11 cellular contexts compared by ENCODE assay signal in genomic region chr12:53234236-53234635, GRCh38. TPM values are rescaled to one million over a fixed set of nuclear protein-coding genes. Genes with fewer than 3 reads are reported as not detected.
DNase-seq lines count a peak whose midpoint lies in the region; ATAC-seq and TF ChIP-seq lines count a peak whose summit lies in the region.
"Had no signal": no experiment of that assay in that cellular context is flagged by ENCODE, and none has a peak within 500 bp of the region (broad histone marks: within the 10 kb centered on the region; RNA-seq: fewer than 3 reads in every experiment).

No MANE protein-coding gene starts in this region.

- no peak overlapping the region for H2AK5ac ChIP-seq in mesendoderm (ENCODE audit: low read length)

- CTCF ChIA-PET in HCT116 (lab: Charles Lee) = interaction anchor here (1.4 kb wide), 1 partner anchor 20 kb away, joined by 5 read pairs; no protein-coding TSS in a partner anchor

- peaks cover 8% of the 10 kb centered on the region for H3K79me1 ChIP-seq in mesendoderm (ENCODE audit: low read length)

- H3K36me3 ChIP-seq in HCT116 (ENCODE audit: control insufficient read depth in 1 of 2, insufficient read depth in 2 of 2, low read length in 2 of 2) (no peaks in the 10 kb centered on the region), mesendoderm (ENCODE audit: control insufficient read depth, insufficient read depth, low read length) (no peaks in the 10 kb centered on the region), gastrocnemius medialis (no peaks in the 10 kb centered on the region)
- H3K36me3 ChIP-seq: HAP-1 had no signal

- TF ChIP-seq CTCF in 22Rv1 (IDR thresholded peaks at IDR 0.05) (no peak), HCT116 (IDR thresholded peaks at IDR 0.05 in 2 of 3, conservative IDR thresholded peaks at IDR 0.05 in 1 of 3; ENCODE audit: borderline replicate concordance in 1 of 3, insufficient read depth in 1 of 3, low read depth in 2 of 3, low read length in 2 of 3) (no peak), gastrocnemius medialis (IDR thresholded peaks at IDR 0.05 in 4 of 5, conservative IDR thresholded peaks at IDR 0.05 in 1 of 5) (no peak)

- H3K4ac ChIP-seq in mesendoderm (ENCODE audit: low read depth, low read length) = peak overlapping the region; percentile 18

- H3K4me3 ChIP-seq in HCT116 (replicated peaks in 1 of 2; ENCODE audit: low read depth in 1 of 2, low read length in 2 of 2) (peak overlapping the region in 1 of 2 experiments; percentile 17; a peak in 1 of 4 replicates), mesendoderm (ENCODE audit: low read length) (no peak overlapping the region), gastrocnemius medialis (no peak overlapping the region)
- H3K4me3 ChIP-seq: HAP-1 had no signal

- H3K9ac ChIP-seq in HCT116 (ENCODE audit: low read length) = 0 out of 2 replicates have a peak overlapping the region, but pooled peaks have one; percentile 55
- H3K9ac ChIP-seq in mesendoderm (ENCODE audit: low read length) = peak overlapping the region; percentile 67

- no TSS peak for BruUV-seq in HCT116 (replicated peaks; lab: Mats Ljungman, UMichigan)

- H3K4me1 ChIP-seq in HCT116 (ENCODE audit: control insufficient read depth in 1 of 2, insufficient read depth in 2 of 2, low read length in 2 of 2) (peaks cover 49 to 71% of the 10 kb centered on the region in 2 experiments), mesendoderm (ENCODE audit: control insufficient read depth, low read depth, low read length) (peaks cover 42% of the 10 kb centered on the region), gastrocnemius medialis (peaks cover 5 to 21% of the 10 kb centered on the region in 2 donors)

- no peaks in the 10 kb centered on the region for H3K9me2 ChIP-seq in HCT116 (ENCODE audit: insufficient read depth)

- no peak overlapping the region for H4K8ac ChIP-seq in mesendoderm (ENCODE audit: low read depth, low read length)

- in situ Hi-C loops in gastrocnemius medialis (cut with MboI; ENCODE audit: low sequenced_read_pairs in 4 of 4) = no loop called here

- no peak overlapping the region for H3K23ac ChIP-seq in mesendoderm (ENCODE audit: low read length)

- no CpG with 5 or more reads among the region's 13 CpGs for WGBS in mesendoderm (ENCODE audit: extremely low coverage, insufficient coverage, low lambda C conversion rate)

- no peaks in the 10 kb centered on the region for H3K9me3 ChIP-seq in HCT116 (ENCODE audit: control insufficient read depth in 1 of 2, insufficient read depth in 1 of 2, low read depth in 1 of 2, low read length in 2 of 2)
- no peaks in the 10 kb centered on the region for H3K9me3 ChIP-seq in gastrocnemius medialis
- H3K9me3 ChIP-seq: HAP-1 had no signal

- H4K20me1 ChIP-seq in HCT116 (ENCODE audit: insufficient read depth) = no peaks in the 10 kb centered on the region

- no peak overlapping the region for H2BK15ac ChIP-seq in mesendoderm (replicated peaks; ENCODE audit: low read depth)

- H3K4me2 ChIP-seq in HCT116 (ENCODE audit: low read length) (peak overlapping the region; percentile 90), mesendoderm (ENCODE audit: low read length) (peak overlapping the region; percentile 60)

- peak; percentile 27; the same call in 1 of the 2 replicates for ATAC-seq in HCT116
- no peak for ATAC-seq in GM19463 (IDR thresholded peaks at IDR 0.05; ENCODE audit: unreplicated experiment)
- ATAC-seq in sciatic nerve = no peak
- ATAC-seq in gastrocnemius medialis = no peak
- ATAC-seq: left lobe of liver had no signal

- H4K5ac ChIP-seq in mesendoderm (ENCODE audit: low read length) = peak overlapping the region; percentile 44

- H3K27ac ChIP-seq in 22Rv1 = peak overlapping the region; percentile 99
- peak overlapping the region; percentile 77; the same call in 1 of the 2 replicates for H3K27ac ChIP-seq in HCT116 (ENCODE audit: low read depth, low read length)
- H3K27ac ChIP-seq in mesendoderm (ENCODE audit: low read depth, low read length) = no peak overlapping the region
- no peak overlapping the region for H3K27ac ChIP-seq in gastrocnemius medialis

- DNase-seq in HCT116 (ENCODE audit: low read depth, low spot score) (no peak), astrocyte of the hippocampus (ENCODE audit: low read depth, low spot score) (peak; percentile 36), mesendoderm (peak; percentile 81), sciatic nerve (ENCODE audit: low spot score) (no peak), gastrocnemius medialis (no peak), SKM-1 (lab: John Stamatoyannopoulos, UW; ENCODE audit: unreplicated experiment) (no peak)
- DNase-seq: activated naive CD4-positive, alpha-beta T cell treated with anti-CD3 and anti-CD28 coated beads for 36 hours had no signal

- peak overlapping the region; percentile 26 for H2AFZ ChIP-seq in HCT116 (ENCODE audit: low read depth, low read length, poor library complexity, severe bottlenecking)

- H2BK5ac ChIP-seq in mesendoderm (ENCODE audit: low read length) = peak overlapping the region; percentile 14

- TF ChIP-seq RAD21 in HCT116 (IDR thresholded peaks at IDR 0.05; ENCODE audit: low read depth) = no peak

- H3K79me2 ChIP-seq in HCT116 (ENCODE audit: insufficient read depth, low read length) (no peaks in the 10 kb centered on the region; the same call in 1 of the 2 replicates), mesendoderm (ENCODE audit: control insufficient read depth, insufficient read depth, low read length) (no peaks in the 10 kb centered on the region)

- no peaks in the 10 kb centered on the region for H3K27me3 ChIP-seq in HCT116 (ENCODE audit: insufficient read depth, low read length)
- no peaks in the 10 kb centered on the region for H3K27me3 ChIP-seq in mesendoderm (ENCODE audit: insufficient read depth, low read length, poor library complexity)
- peaks cover 20 to 34% (median 33%) of the 10 kb centered on the region in 3 donors for H3K27me3 ChIP-seq in gastrocnemius medialis

- RAD21 ChIA-PET in HCT116 (lab: Charles Lee; ENCODE audit: low non-redundant PET in 1 of 2, low total read pairs in 2 of 2, uncharacterized antibody in 2 of 2, unreplicated experiment in 2 of 2) = interaction anchor here in 1 of 2 experiments (0.7 kb wide), 1 partner anchor 10 kb away, joined by 6 read pairs; no protein-coding TSS in a partner anchor

- POLR2A ChIA-PET in HCT116 (lab: Charles Lee) = no interaction called here

- intact Hi-C loops in HCT116 (cut with micrococcal nuclease) (no loop called here), sciatic nerve (cut with DNase I) (no loop called here), gastrocnemius medialis (cut with DNase I; ENCODE audit: low total_unique reads) (no loop called here)

- H3K18ac ChIP-seq in mesendoderm (ENCODE audit: low read length) = peak overlapping the region; percentile 0

- H3K56ac ChIP-seq in mesendoderm (ENCODE audit: low read length) = peak overlapping the region; percentile 79

- TF ChIP-seq POLR2A in HCT116 (IDR thresholded peaks at IDR 0.05; ENCODE audit: borderline replicate concordance, extremely low read depth, insufficient read depth, insufficient read length) (no peak), gastrocnemius medialis (IDR thresholded peaks at IDR 0.05) (no peak)

- peak overlapping the region; percentile 39 for H2BK120ac ChIP-seq in mesendoderm (ENCODE audit: low read depth, low read length)

TF ChIP-seq in HCT116, 20 proteins besides CTCF, POLR2A, EP300 and RAD21:
- TF ChIP-seq SP1 (IDR thresholded peaks at IDR 0.05; ENCODE audit: low read depth) (no peak), EZH2 (IDR thresholded peaks at IDR 0.05) (no peak), TCF7L2 (IDR thresholded peaks at IDR 0.05; ENCODE audit: borderline replicate concordance, extremely low read depth, insufficient read depth, insufficient read length) (no peak), CEBPB (IDR thresholded peaks at IDR 0.05; ENCODE audit: low read depth) (no peak), ZNF274 (IDR thresholded peaks at IDR 0.05; ENCODE audit: low read depth, low read length) (no peak), SRF (IDR thresholded peaks at IDR 0.05; ENCODE audit: low read depth) (no peak), EZH2phosphoT487 (IDR thresholded peaks at IDR 0.05; ENCODE audit: borderline replicate concordance) (no peak), FOSL1 (IDR thresholded peaks at IDR 0.05; ENCODE audit: low read depth) (no peak), YY1 (IDR thresholded peaks at IDR 0.05; ENCODE audit: extremely low read depth, insufficient replicate concordance, low read depth, low read length) (no peak), SIN3A (IDR thresholded peaks at IDR 0.05; ENCODE audit: low read depth) (no peak), EGR1 (IDR thresholded peaks at IDR 0.05; ENCODE audit: low read depth) (no peak), ZFX (IDR thresholded peaks at IDR 0.05) (no peak)

RNA-seq across cellular contexts. Expression of gene RARG, which starts 2.2 kb away (rescaled TPM):
- total RNA-seq in HCT116 (2021; ENCODE audit: unreplicated experiment) (68.9 TPM), sciatic nerve (56.3 TPM), gastrocnemius medialis (1 to 10 TPM; 4.2 to 5.8 (median 4.9) TPM)
- 50.8 and 54.4 TPM in 2 replicates for polyA plus RNA-seq in HCT116 (2012)
- polyA plus RNA-seq in mesendoderm (2013, experiment 1 of 2) = 28.5 TPM
- polyA plus RNA-seq in mesendoderm (2013, experiment 2 of 2) = 26.2 TPM

RNA-seq across cellular contexts. Expression of gene ITGB7, which starts 27.2 kb away (rescaled TPM):
- total RNA-seq in HCT116 (2021; ENCODE audit: unreplicated experiment) (1.9 TPM), sciatic nerve (33.4 TPM), gastrocnemius medialis (under 1 TPM in 2 of 4 donors, not detected in 2; 0.73 to 0.81 TPM)
- 0.33 and 0.47 TPM in 2 replicates for polyA plus RNA-seq in HCT116 (2012)
- 0.49 TPM for polyA plus RNA-seq in mesendoderm (2013, experiment 1 of 2)
- polyA plus RNA-seq in mesendoderm (2013, experiment 2 of 2) = 0.88 TPM

RNA-seq across cellular contexts. Expression of gene ESPL1, which starts 33.9 kb away (rescaled TPM):
- total RNA-seq in HCT116 (2021; ENCODE audit: unreplicated experiment) (50.3 TPM), sciatic nerve (1.2 TPM), gastrocnemius medialis (under 1 TPM in 3 of 4 donors, not detected in 1; 0.20 to 0.44 (median 0.24) TPM)
- 33.9 and 36.7 TPM in 2 replicates for polyA plus RNA-seq in HCT116 (2012)
- 16.8 TPM for polyA plus RNA-seq in mesendoderm (2013, experiment 1 of 2)
- polyA plus RNA-seq in mesendoderm (2013, experiment 2 of 2) = 15.4 TPM

RNA-seq across cellular contexts. Expression of gene CSAD, which starts 53.5 kb away (rescaled TPM):
- 20.3 TPM for total RNA-seq in HCT116 (2021; ENCODE audit: unreplicated experiment)
- polyA plus RNA-seq in HCT116 (2012) = 17.4 and 19.4 TPM in 2 replicates
- polyA plus RNA-seq in mesendoderm (2013, experiment 1 of 2) = 3.2 TPM
- 3.5 TPM for polyA plus RNA-seq in mesendoderm (2013, experiment 2 of 2)
- 81.7 TPM for total RNA-seq in sciatic nerve
- total RNA-seq in gastrocnemius medialis = 10 to 100 TPM in 1 of 4 donors, 1 to 10 TPM in 2, under 1 TPM in 1; 0.68 to 14.9 (median 1.9) TPM

RNA-seq across cellular contexts. Expression of gene ZNF740, which starts 53.7 kb away (rescaled TPM):
- total RNA-seq in HCT116 (2021; ENCODE audit: unreplicated experiment) (49.7 TPM), sciatic nerve (51.0 TPM), gastrocnemius medialis (1 to 10 TPM; 4.1 to 7.4 (median 5.0) TPM)
- polyA plus RNA-seq in HCT116 (2012) = 11.8 and 13.2 TPM in 2 replicates
- 6.8 TPM for polyA plus RNA-seq in mesendoderm (2013, experiment 1 of 2)
- polyA plus RNA-seq in mesendoderm (2013, experiment 2 of 2) = 7.1 TPM

Comparison
In these comparisons a context has a peak if more than half of its experiments do, and no peak if none do; other contexts are left out.
1. H3K27ac ChIP-seq: peak in 22Rv1 (single experiment) and HCT116 (single experiment); none in mesendoderm (single experiment) and gastrocnemius medialis (0 of 4).
2. DNase-seq: peak in astrocyte of the hippocampus (single experiment) and mesendoderm (single experiment); none in HCT116 (single experiment), sciatic nerve (single experiment), gastrocnemius medialis (0 of 2) and SKM-1 (single experiment).
3. RNA of gene ITGB7, which starts 27.2 kb away (total RNA-seq): 33.4 TPM in sciatic nerve (single experiment); 1.9 TPM in HCT116 (single experiment) and 0.73 to 0.81 TPM in gastrocnemius medialis; every median in the first group is over 10 times any median in the second.
4. RNA of gene ESPL1, which starts 33.9 kb away (total RNA-seq): 50.3 TPM in HCT116 (single experiment); 1.2 TPM in sciatic nerve (single experiment) and 0.20 to 0.44 TPM in gastrocnemius medialis; every median in the first group is over 10 times any median in the second.